In genomic region chr12:110289021-110289710, GRCh38 we compare ENCODE assay signal across 1 cellular context.
TF ChIP-seq lines count a peak whose summit lies in the region.

No MANE protein-coding gene starts in this region.

TF ChIP-seq in HEK293, 187 proteins besides CTCF, POLR2A, EP300 and RAD21 (continued from another document):
- peak; percentile 79 for TF ChIP-seq PRDM6 (tag by site-specific recombination; IDR thresholded peaks at IDR 0.05)
